Comparison of ENCODE assay signal across 24 cellular contexts in genomic region chr5:159682623-159683022, GRCh38.
A peak's percentile ranks its signal among the peaks of the same experiment; 100 is the strongest.
DNase-seq lines count a peak whose midpoint lies in the region; ATAC-seq and TF ChIP-seq lines count a peak whose summit lies in the region.
"Had no signal": no experiment of that assay in that cellular context is flagged by ENCODE, and none has a peak within 500 bp of the region (broad histone marks: within the 10 kb centered on the region; RNA-seq: fewer than 3 reads in every experiment).

No MANE protein-coding gene starts in this region.

- peaks cover 21% of the 10 kb centered on the region for H3K36me3 Mint-ChIP-seq in GM23338 (ENCODE audit: low read depth)

- no peaks in the 10 kb centered on the region for H3K4me1 Mint-ChIP-seq in GM23338
- H3K4me1 Mint-ChIP-seq: activated CD4-positive, alpha-beta T cell treated with anti-CD3 and anti-CD28 coated beads, Interleukin-2, amount 10 ng/mL, durations not matched to agents 24 days and 14 days; CD4-positive, alpha-beta memory T cell had no signal

- H3K27me3 Mint-ChIP-seq in GM23338 (ENCODE audit: insufficient read depth, low read depth, poor library complexity), result no peaks in the 10 kb centered on the region
- H3K27me3 Mint-ChIP-seq: activated CD4-positive, alpha-beta T cell treated with anti-CD3 and anti-CD28 coated beads, Interleukin-2, amount 10 ng/mL, durations not matched to agents 24 days and 14 days had no signal

- no peaks in the 10 kb centered on the region for H3F3A ChIP-seq in GM23338 (replicated peaks; ENCODE audit: low read depth)
- no peaks in the 10 kb centered on the region for H3F3A ChIP-seq in OCI-LY1 (ENCODE audit: insufficient read depth, low read length)

- no peak overlapping the region for H3K9ac ChIP-seq in OCI-LY1 (ENCODE audit: low read length)
- H3K9ac ChIP-seq: KMS-11 had no signal

- no peak overlapping the region for H3K27ac Mint-ChIP-seq in GM23338
- H3K27ac Mint-ChIP-seq: activated CD4-positive, alpha-beta T cell treated with anti-CD3 and anti-CD28 coated beads, Interleukin-2, amount 10 ng/mL, durations not matched to agents 24 days and 14 days; CD4-positive, alpha-beta memory T cell; natural killer cell treated with Interleukin-12 subunit alpha and Interleukin-12 subunit beta and Interleukin-15 and Interleukin-18, amount 100 ng/mL, for 72 hours; stimulated activated naive CD8-positive, alpha-beta T cell treated with anti-CD3 and anti-CD28 coated beads, Interleukin-15, Interleukin-2, amounts not matched to agents 100 ng/mL and 50 ng/mL, for 24 hours had no signal

- TF ChIP-seq CTCF in GM23338 (conservative IDR thresholded peaks at IDR 0.05; ENCODE audit: low read depth in 2 of 2) (peak; percentile 58 to 62), OCI-LY1 (IDR thresholded peaks at IDR 0.05; ENCODE audit: low read length) (peak; percentile 23; the same call in 1 of the 2 replicates), fibroblast of pulmonary artery (IDR thresholded peaks at IDR 0.05; ENCODE audit: low read length, missing control alignments) (peak; percentile 22)

- no peaks in the 10 kb centered on the region for H3K4me1 ChIP-seq in GM23338 (ENCODE audit: insufficient read depth)
- H3K4me1 ChIP-seq in OCI-LY1 (ENCODE audit: insufficient read depth, low read length, severe bottlenecking), result no peaks in the 10 kb centered on the region
- H3K4me1 ChIP-seq: adrenal gland, body of pancreas, tibial artery had no signal

- no peaks in the 10 kb centered on the region for H4K20me1 ChIP-seq in GM23338 (replicated peaks; ENCODE audit: insufficient read depth)
- no peaks in the 10 kb centered on the region for H4K20me1 ChIP-seq in OCI-LY1 (ENCODE audit: insufficient read depth, low read length)

- H3K9me3 ChIP-seq in OCI-LY1 (ENCODE audit: low read length), result no peaks in the 10 kb centered on the region
- H3K9me3 ChIP-seq: adrenal gland, body of pancreas had no signal

- H3K36me3 ChIP-seq in GM23338 (ENCODE audit: insufficient read depth), result no peaks in the 10 kb centered on the region
- no peaks in the 10 kb centered on the region for H3K36me3 ChIP-seq in OCI-LY1 (ENCODE audit: insufficient read depth, low read length)
- H3K36me3 ChIP-seq: adrenal gland, ovary, tibial artery had no signal

- no peak overlapping the region for H3K4me3 Mint-ChIP-seq in GM23338
- H3K4me3 Mint-ChIP-seq: activated CD4-positive, alpha-beta T cell treated with anti-CD3 and anti-CD28 coated beads, Interleukin-2, amount 10 ng/mL, durations not matched to agents 24 days and 14 days; natural killer cell treated with Interleukin-12 subunit alpha and Interleukin-12 subunit beta and Interleukin-15 and Interleukin-18, amount 100 ng/mL, for 72 hours; stimulated activated naive CD8-positive, alpha-beta T cell treated with anti-CD3 and anti-CD28 coated beads, Interleukin-15, Interleukin-2, amounts not matched to agents 100 ng/mL and 50 ng/mL, for 24 hours had no signal

- H3K9me3 Mint-ChIP-seq in GM23338, result peaks cover 46% of the 10 kb centered on the region

- no peak overlapping the region for H3K27ac ChIP-seq in GM23338 (ENCODE audit: low read depth)
- no peak overlapping the region for H3K27ac ChIP-seq in OCI-LY1 (ENCODE audit: low read depth, low read length, poor library complexity, severe bottlenecking)
- H3K27ac ChIP-seq: adrenal gland, body of pancreas, KMS-11, ovary, skin epidermis, tibial artery had no signal

- ATAC-seq in GM23338, result no peak
- ATAC-seq in HG03354 (IDR thresholded peaks at IDR 0.05; ENCODE audit: poor library complexity, severe bottlenecking, unreplicated experiment), result no peak
- ATAC-seq: body of pancreas; natural killer cell treated with Interleukin-12 subunit alpha and Interleukin-12 subunit beta and Interleukin-15 and Interleukin-18, amount 100 ng/mL, for 72 hours had no signal

- no peaks in the 10 kb centered on the region for H3K27me3 ChIP-seq in GM23338 (ENCODE audit: insufficient read depth)
- H3K27me3 ChIP-seq in OCI-LY1 (ENCODE audit: insufficient read depth, low read length), result no peaks in the 10 kb centered on the region
- H3K27me3 ChIP-seq: adrenal gland, body of pancreas, ovary, tibial artery had no signal

- DNase-seq in NCI-H1694 (lab: John Stamatoyannopoulos, UW) (peak; percentile 1), NCI-H1694 treated with DMSO at 0.1 percent for 48 hours (lab: John Stamatoyannopoulos, UW) (no peak), GM23338 (ENCODE audit: low spot score) (peak; percentile 53), fibroblast of pulmonary artery (ENCODE audit: low read depth) (peak; percentile 25), NCI-H1048 (lab: John Stamatoyannopoulos, UW) (no peak), A172 (ENCODE audit: low spot score) (no peak)
- DNase-seq: 8988T; activated CD4-positive, alpha-beta T cell treated with anti-CD3 and anti-CD28 coated beads, Interleukin-2, amount 10 ng/mL, durations not matched to agents 24 days and 14 days; activated naive CD4-positive, alpha-beta T cell treated with Interleukin-2 at 50 U/mL for 16 hours; body of pancreas; CD4-positive, alpha-beta memory T cell; islet precursor cell; NCI-H187 treated with DMSO at 0.1 percent for 48 hours; NCI-H748 treated with DMSO at 0.1 percent for 48 hours; ovary; SHP77 treated with DMSO at 0.1 percent for 48 hours; tibial artery had no signal

- H3K79me2 ChIP-seq in GM23338 (replicated peaks; ENCODE audit: insufficient read depth) (no peaks in the 10 kb centered on the region), OCI-LY1 (ENCODE audit: insufficient read depth, low read length) (no peaks in the 10 kb centered on the region)

- H3K4me3 ChIP-seq in GM23338 (no peak overlapping the region), OCI-LY1 (ENCODE audit: low read depth, low read length, poor library complexity, severe bottlenecking) (no peak overlapping the region), fibroblast of pulmonary artery (replicated peaks; ENCODE audit: low read depth, low read length) (no peak overlapping the region)
- H3K4me3 ChIP-seq: adrenal gland, body of pancreas, ovary, skin epidermis, tibial artery had no signal

- H3K4me2 ChIP-seq in GM23338 (no peak overlapping the region), OCI-LY1 (ENCODE audit: low read length) (no peak overlapping the region)
- H3K4me2 ChIP-seq: KMS-11 had no signal

- H2AFZ ChIP-seq in GM23338 (no peak overlapping the region), OCI-LY1 (ENCODE audit: low read length) (no peak overlapping the region)

- H3K9me2 ChIP-seq in GM23338 (ENCODE audit: insufficient read depth) (0 out of 2 replicates have a peak, but pooled peaks cover 5% of the 10 kb centered on the region), OCI-LY1 (ENCODE audit: low read depth, low read length) (no peaks in the 10 kb centered on the region)

TF ChIP-seq in GM23338, 12 proteins besides CTCF, POLR2A, EP300 and RAD21 (continues in another document):
- no peak for TF ChIP-seq ZNF331 (CRISPR knock-in tag; IDR thresholded peaks at IDR 0.05; ENCODE audit: low read depth)
- TF ChIP-seq ZNF114 (CRISPR knock-in tag; IDR thresholded peaks at IDR 0.05), result no peak
- TF ChIP-seq, protein P1, sequence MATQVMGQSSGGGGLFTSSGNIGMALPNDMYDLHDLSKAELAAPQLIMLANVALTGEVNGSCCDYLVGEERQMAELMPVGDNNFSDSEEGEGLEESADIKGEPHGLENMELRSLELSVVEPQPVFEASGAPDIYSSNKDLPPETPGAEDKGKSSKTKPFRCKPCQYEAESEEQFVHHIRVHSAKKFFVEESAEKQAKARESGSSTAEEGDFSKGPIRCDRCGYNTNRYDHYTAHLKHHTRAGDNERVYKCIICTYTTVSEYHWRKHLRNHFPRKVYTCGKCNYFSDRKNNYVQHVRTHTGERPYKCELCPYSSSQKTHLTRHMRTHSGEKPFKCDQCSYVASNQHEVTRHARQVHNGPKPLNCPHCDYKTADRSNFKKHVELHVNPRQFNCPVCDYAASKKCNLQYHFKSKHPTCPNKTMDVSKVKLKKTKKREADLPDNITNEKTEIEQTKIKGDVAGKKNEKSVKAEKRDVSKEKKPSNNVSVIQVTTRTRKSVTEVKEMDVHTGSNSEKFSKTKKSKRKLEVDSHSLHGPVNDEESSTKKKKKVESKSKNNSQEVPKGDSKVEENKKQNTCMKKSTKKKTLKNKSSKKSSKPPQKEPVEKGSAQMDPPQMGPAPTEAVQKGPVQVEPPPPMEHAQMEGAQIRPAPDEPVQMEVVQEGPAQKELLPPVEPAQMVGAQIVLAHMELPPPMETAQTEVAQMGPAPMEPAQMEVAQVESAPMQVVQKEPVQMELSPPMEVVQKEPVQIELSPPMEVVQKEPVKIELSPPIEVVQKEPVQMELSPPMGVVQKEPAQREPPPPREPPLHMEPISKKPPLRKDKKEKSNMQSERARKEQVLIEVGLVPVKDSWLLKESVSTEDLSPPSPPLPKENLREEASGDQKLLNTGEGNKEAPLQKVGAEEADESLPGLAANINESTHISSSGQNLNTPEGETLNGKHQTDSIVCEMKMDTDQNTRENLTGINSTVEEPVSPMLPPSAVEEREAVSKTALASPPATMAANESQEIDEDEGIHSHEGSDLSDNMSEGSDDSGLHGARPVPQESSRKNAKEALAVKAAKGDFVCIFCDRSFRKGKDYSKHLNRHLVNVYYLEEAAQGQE (IDR thresholded peaks at IDR 0.05; ENCODE audit: unreplicated experiment), result no peak
- TF ChIP-seq ETS1 (IDR thresholded peaks at IDR 0.05), result no peak

Comparison
In these comparisons a context has a peak if more than half of its experiments do, and no peak if none do; other contexts are left out.
1. DNase-seq: peak in NCI-H1694 (single experiment), GM23338 (single experiment) and fibroblast of pulmonary artery (single experiment); none in NCI-H1694 treated with DMSO at 0.1 percent for 48 hours (single experiment), NCI-H1048 (single experiment) and A172 (single experiment).
2. Peak in every context shown above with its lines, with median percentiles within 50 percentile points of each other: CTCF ChIP-seq.